In genomic region chr9:127975376-127976315, GRCh38 we compare ENCODE assay signal across 1 cellular context.
TF ChIP-seq lines count a peak whose summit lies in the region.

No MANE protein-coding gene starts in this region.

TF ChIP-seq in liver, 16 proteins besides CTCF, POLR2A, EP300 and RAD21:
- TF ChIP-seq REST (IDR thresholded peaks at IDR 0.05): no peak
- TF ChIP-seq YY1 (IDR thresholded peaks at IDR 0.05): no peak
- TF ChIP-seq GABPA (IDR thresholded peaks at IDR 0.05 in 1 of 2, conservative IDR thresholded peaks at IDR 0.05 in 1 of 2): no peak
- no peak for TF ChIP-seq RXRA (IDR thresholded peaks at IDR 0.05)
- no peak for TF ChIP-seq JUND (IDR thresholded peaks at IDR 0.05)
- TF ChIP-seq HNF4G (IDR thresholded peaks at IDR 0.05): no peak
- no peak for TF ChIP-seq HNF4A (conservative IDR thresholded peaks at IDR 0.05)
- TF ChIP-seq MAX (IDR thresholded peaks at IDR 0.05): no peak
- TF ChIP-seq ATF3 (IDR thresholded peaks at IDR 0.05): no peak
- no peak for TF ChIP-seq TAF1 (conservative IDR thresholded peaks at IDR 0.05)
- no peak for TF ChIP-seq SP1 (IDR thresholded peaks at IDR 0.05)
- no peak for TF ChIP-seq EGR1 (IDR thresholded peaks at IDR 0.05; ENCODE audit: low read depth in 2 of 2)
- TF ChIP-seq FOXA1 (IDR thresholded peaks at IDR 0.05): no peak
- TF ChIP-seq FOXA2 (IDR thresholded peaks at IDR 0.05): no peak
- TF ChIP-seq NR2F2 (IDR thresholded peaks at IDR 0.05): no peak
- TF ChIP-seq ZBTB33 (IDR thresholded peaks at IDR 0.05): no peak
